ENCODE assay signal across 23 cellular contexts in genomic region chr2:222686086-222686750, GRCh38. TPM values are rescaled to one million over a fixed set of nuclear protein-coding genes. Genes with fewer than 3 reads are reported as not detected.
A peak's percentile ranks its signal among the peaks of the same experiment; 100 is the strongest.
DNase-seq lines count a peak whose midpoint lies in the region; ATAC-seq and TF ChIP-seq lines count a peak whose summit lies in the region.
"Had no signal": no experiment of that assay in that cellular context is flagged by ENCODE, and none has a peak within 500 bp of the region (broad histone marks: within the 10 kb centered on the region; RNA-seq: fewer than 3 reads in every experiment).

No MANE protein-coding gene starts in this region.

- ATAC-seq in T-helper 17 cell: peak; percentile 50
- peak; percentile 27 for ATAC-seq in left lobe of liver
- ATAC-seq: A549 had no signal

- peaks cover 19% of the 10 kb centered on the region for H3K4me1 ChIP-seq in parathyroid adenoma
- H3K4me1 ChIP-seq in vagina: peaks cover 4% of the 10 kb centered on the region
- H3K4me1 ChIP-seq: A549, BE2C had no signal

- H3K27ac ChIP-seq in parathyroid adenoma: peak overlapping the region; percentile 71
- H3K27ac ChIP-seq in vagina: no peak overlapping the region
- H3K27ac ChIP-seq: A549; BLaER1 treated with 17β-estradiol and CSF1 and Interleukin-3, amounts not matched to agents 10 nM and 100 nM; GM23248 had no signal

- no peak for TF ChIP-seq POLR2A in vagina (IDR thresholded peaks at IDR 0.05)

- peak overlapping the region; percentile 33 for H2AFZ ChIP-seq in parathyroid adenoma
- H2AFZ ChIP-seq: GM23248 had no signal

- H3K4me3 ChIP-seq in parathyroid adenoma (ENCODE audit: low read depth, low read length): no peak overlapping the region
- H3K4me3 ChIP-seq in vagina: no peak overlapping the region
- H3K4me3 ChIP-seq: A549; BLaER1 treated with 17β-estradiol and CSF1 and Interleukin-3, amounts not matched to agents 10 nM and 100 nM; GM23248 had no signal

- no peaks in the 10 kb centered on the region for H3K9me3 ChIP-seq in T-helper 17 cell (ENCODE audit: control insufficient read depth, low read length, poor library complexity, severe bottlenecking)
- no peaks in the 10 kb centered on the region for H3K9me3 ChIP-seq in parathyroid adenoma (ENCODE audit: control insufficient read depth, low read length)
- no peaks in the 10 kb centered on the region for H3K9me3 ChIP-seq in vagina
- H3K9me3 ChIP-seq: A549; BE2C; BLaER1 treated with 17β-estradiol and CSF1 and Interleukin-3, amounts not matched to agents 10 nM and 100 nM had no signal

- peak overlapping the region; percentile 49 for H3K4me3 Mint-ChIP-seq in T-helper 17 cell
- H3K4me3 Mint-ChIP-seq: CD14-positive monocyte; CD4-positive, alpha-beta T cell had no signal

- H3K79me2 ChIP-seq in parathyroid adenoma: no peaks in the 10 kb centered on the region

- H3K27me3 ChIP-seq in parathyroid adenoma (ENCODE audit: control insufficient read depth, insufficient read depth, low read length) (no peaks in the 10 kb centered on the region), vagina (no peaks in the 10 kb centered on the region)
- H3K27me3 ChIP-seq: BE2C; BLaER1 treated with 17β-estradiol and CSF1 and Interleukin-3, amounts not matched to agents 10 nM and 100 nM had no signal

- no peak overlapping the region for H3K4me2 ChIP-seq in parathyroid adenoma (ENCODE audit: low read length)
- H3K4me2 ChIP-seq: A549; BLaER1 treated with 17β-estradiol and CSF1 and Interleukin-3, amounts not matched to agents 10 nM and 100 nM had no signal

- H3K27me3 Mint-ChIP-seq in T-helper 17 cell: peaks cover 20% of the 10 kb centered on the region

- DNase-seq in T-helper 17 cell (no peak), dermis blood vessel endothelial cell (peak; percentile 36), left lobe of liver (ENCODE audit: low spot score) (no peak), G401 (ENCODE audit: low spot score) (no peak), vagina (ENCODE audit: extremely low spot score in 2 of 2) (no peak), NCI-H446 (lab: John Stamatoyannopoulos, UW) (no peak)
- DNase-seq: 8988T; ACHN; AML-193; BE2C; Calu3; CD4-positive, alpha-beta T cell; COR-L47; DMS53; DMS79 treated with DMSO at 0.1 percent for 48 hours; GM23248; H7; HCEC 1CT had no signal

- H3K9ac ChIP-seq in parathyroid adenoma: no peak overlapping the region
- H3K9ac ChIP-seq: BLaER1 treated with 17β-estradiol and CSF1 and Interleukin-3, amounts not matched to agents 10 nM and 100 nM; GM23248 had no signal

- intact Hi-C loops in vagina (cut with DNase I): no loop called here

- H3K36me3 Mint-ChIP-seq in T-helper 17 cell (ENCODE audit: low read depth): no peaks in the 10 kb centered on the region

- no peaks in the 10 kb centered on the region for H3K36me3 ChIP-seq in parathyroid adenoma (ENCODE audit: control insufficient read depth, insufficient read depth, low read length)
- H3K36me3 ChIP-seq in vagina: no peaks in the 10 kb centered on the region
- H3K36me3 ChIP-seq: BE2C; BLaER1 treated with 17β-estradiol and CSF1 and Interleukin-3, amounts not matched to agents 10 nM and 100 nM had no signal

- in situ Hi-C loops in G401 (cut with HindIII; ENCODE audit: low sequenced_read_pairs): no loop called here

- no peak overlapping the region for H3K27ac Mint-ChIP-seq in T-helper 17 cell
- H3K27ac Mint-ChIP-seq: CD14-positive monocyte; CD4-positive, alpha-beta T cell had no signal

- H3K4me1 Mint-ChIP-seq in T-helper 17 cell: peaks cover 17% of the 10 kb centered on the region

- TF ChIP-seq CTCF in parathyroid adenoma (IDR thresholded peaks at IDR 0.05) (no peak), vagina (IDR thresholded peaks at IDR 0.05) (no peak)

RNA-seq across cellular contexts. Expression of gene MOGAT1, which starts 14.8 kb away (rescaled TPM):
- total RNA-seq in T-helper 17 cell (not detected), dermis blood vessel endothelial cell (not detected in 2 replicates), left lobe of liver (10.2 TPM), vagina (not detected)
- not detected in 2 replicates for total RNA-seq in G401 (2014; rRNA removed; shearing (Covaris generic))
- total RNA-seq: CD4-positive, alpha-beta T cell; Daoy; GM23248; H7 had no signal

RNA-seq across cellular contexts. Expression of gene FARSB, which starts 30.3 kb away (rescaled TPM):
- 10 to 100 TPM; 12.5 to 13.2 TPM for total RNA-seq in T-helper 17 cell
- 5.4 and 14.1 TPM in 2 replicates for total RNA-seq in dermis blood vessel endothelial cell
- total RNA-seq in left lobe of liver: 5.6 TPM
- 7.1 and 11.0 TPM in 2 replicates for total RNA-seq in G401 (2014; rRNA removed; shearing (Covaris generic))
- 13.3 TPM for total RNA-seq in vagina
